In the genomic region with DNA sequence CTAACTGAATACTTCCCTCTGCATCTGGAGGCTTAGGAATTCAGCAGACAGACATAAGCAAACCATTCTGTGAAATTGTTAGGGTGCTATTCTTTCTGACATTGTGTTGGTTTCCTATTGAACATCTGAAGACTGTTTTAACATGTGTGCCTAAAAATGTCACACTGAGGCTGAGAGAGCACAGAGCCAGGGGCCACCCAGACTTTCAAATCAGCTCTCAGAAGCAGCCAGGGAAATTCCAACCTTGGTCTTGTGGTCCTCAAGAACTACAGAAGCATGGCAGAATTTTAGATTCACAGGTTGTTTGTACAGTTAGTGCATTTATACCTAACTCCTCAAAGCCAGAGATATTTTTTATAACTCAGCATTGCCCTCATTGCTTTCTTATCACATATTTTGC, we compare ENCODE assay signal across 12 cellular contexts.
DNase-seq lines count a peak whose midpoint lies in the region; ATAC-seq and TF ChIP-seq lines count a peak whose summit lies in the region.
"Had no signal": no experiment of that assay in that cellular context is flagged by ENCODE, and none has a peak within 500 bp of the region (broad histone marks: within the 10 kb centered on the region; RNA-seq: fewer than 3 reads in every experiment).

No MANE protein-coding gene starts in this region.

- no peaks in the 10 kb centered on the region for H3K4me1 ChIP-seq in ovary (ENCODE audit: insufficient read depth)
- H3K4me1 ChIP-seq: body of pancreas, transverse colon had no signal

- DNase-seq in GM13977 (ENCODE audit: low spot score): peak; percentile 10
- peak; percentile 28 for DNase-seq in activated naive CD8-positive, alpha-beta T cell treated with anti-CD3 and anti-CD28 coated beads, Interleukin-2, amount 50 U/mL, for 24 hours
- DNase-seq in NCI-H1436 treated with DMSO at 0.1 percent for 48 hours (lab: John Stamatoyannopoulos, UW): no peak
- no peak for DNase-seq in SHP77 (lab: John Stamatoyannopoulos, UW)
- DNase-seq in substantia nigra (lab: John Stamatoyannopoulos, UW): no peak
- DNase-seq in ovary: no peak
- DNase-seq: body of pancreas, NCI-H1436, PC-9, transverse colon had no signal

- intact Hi-C loops in ovary (cut with DNase I): no loop called here

- TF ChIP-seq CTCF in GM13977 (IDR thresholded peaks at IDR 0.05; ENCODE audit: extremely low read depth, insufficient read depth, missing control alignments) (no peak), ovary (IDR thresholded peaks at IDR 0.05) (no peak)

- H3K36me3 ChIP-seq in ovary: no peaks in the 10 kb centered on the region
- H3K36me3 ChIP-seq: transverse colon had no signal

- in situ Hi-C loops in GM13977 (cut with MboI; ENCODE audit: low pct_unique_long_range_greater_than_20kb, low sequenced_read_pairs, unreplicated experiment): no loop called here

- peaks cover 7% of the 10 kb centered on the region for H3K9me3 Mint-ChIP-seq in activated naive CD8-positive, alpha-beta T cell treated with anti-CD3 and anti-CD28 coated beads, Interleukin-2, amount 50 U/mL, for 24 hours

- no peak overlapping the region for H3K27ac ChIP-seq in substantia nigra (ENCODE audit: low read depth, low read length, poor library complexity, severe bottlenecking)
- no peak overlapping the region for H3K27ac ChIP-seq in ovary
- H3K27ac ChIP-seq: body of pancreas, PC-9, transverse colon had no signal

- ATAC-seq in GM21360 (IDR thresholded peaks at IDR 0.05; ENCODE audit: unreplicated experiment) (peak; percentile 89), HG03108 (IDR thresholded peaks at IDR 0.05; ENCODE audit: unreplicated experiment) (peak; percentile 83)
- ATAC-seq in activated naive CD8-positive, alpha-beta T cell treated with anti-CD3 and anti-CD28 coated beads, Interleukin-2, amount 50 U/mL, for 24 hours: peak; percentile 88
- ATAC-seq: body of pancreas had no signal

- TF ChIP-seq POLR2A in ovary (IDR thresholded peaks at IDR 0.05): no peak

- H3K4me3 Mint-ChIP-seq in activated naive CD8-positive, alpha-beta T cell treated with anti-CD3 and anti-CD28 coated beads, Interleukin-2, amount 50 U/mL, for 24 hours: peak overlapping the region; percentile 16

- H3K4me1 Mint-ChIP-seq in activated naive CD8-positive, alpha-beta T cell treated with anti-CD3 and anti-CD28 coated beads, Interleukin-2, amount 50 U/mL, for 24 hours: peaks cover 35% of the 10 kb centered on the region

- H3K27me3 ChIP-seq in ovary: no peaks in the 10 kb centered on the region
- H3K27me3 ChIP-seq: body of pancreas, transverse colon had no signal

- peak overlapping the region; percentile 84 for H3K27ac Mint-ChIP-seq in activated naive CD8-positive, alpha-beta T cell treated with anti-CD3 and anti-CD28 coated beads, Interleukin-2, amount 50 U/mL, for 24 hours

- no peaks in the 10 kb centered on the region for H3K9me3 ChIP-seq in ovary
- H3K9me3 ChIP-seq: body of pancreas, transverse colon had no signal

- TF ChIP-seq EP300 in ovary (IDR thresholded peaks at IDR 0.05): no peak

- H3K36me3 Mint-ChIP-seq in activated naive CD8-positive, alpha-beta T cell treated with anti-CD3 and anti-CD28 coated beads, Interleukin-2, amount 50 U/mL, for 24 hours (ENCODE audit: low read depth): peaks cover under 1% of the 10 kb centered on the region

- H3K4me3 ChIP-seq in ovary: no peak overlapping the region
- H3K4me3 ChIP-seq: body of pancreas, PC-9, transverse colon had no signal

- H3K27me3 Mint-ChIP-seq in activated naive CD8-positive, alpha-beta T cell treated with anti-CD3 and anti-CD28 coated beads, Interleukin-2, amount 50 U/mL, for 24 hours: no peaks in the 10 kb centered on the region

Comparison
In these comparisons a context has a peak if more than half of its experiments do, and no peak if none do; other contexts are left out.
1. DNase-seq: peak in GM13977 (single experiment) and activated naive CD8-positive, alpha-beta T cell treated with anti-CD3 and anti-CD28 coated beads, Interleukin-2, amount 50 U/mL, for 24 hours (single experiment); none in NCI-H1436 treated with DMSO at 0.1 percent for 48 hours (single experiment), SHP77 (0 of 2), substantia nigra (0 of 49) and ovary (0 of 5).
2. Peak in every context shown above with its lines, with median percentiles within 50 percentile points of each other: ATAC-seq.